In genomic region chr16:29729116-29729521, GRCh38 we compare ENCODE assay signal across 8 cellular contexts. TPM values are rescaled to one million over a fixed set of nuclear protein-coding genes. Genes with fewer than 3 reads are reported as not detected.
DNase-seq lines count a peak whose midpoint lies in the region; ATAC-seq and TF ChIP-seq lines count a peak whose summit lies in the region.

No MANE protein-coding gene starts in this region.

- H3K27me3 Mint-ChIP-seq in CD8-positive, alpha-beta T cell (ENCODE audit: low read depth) = no peaks in the 10 kb centered on the region

- H3K27me3 ChIP-seq in CD8-positive, alpha-beta T cell (ENCODE audit: insufficient read depth, low read length) = no peaks in the 10 kb centered on the region

- no peak overlapping the region for H3K27ac Mint-ChIP-seq in CD8-positive, alpha-beta T cell

- POLR2A ChIA-PET in CD8-positive, alpha-beta T cell (lab: Charles Lee) = interaction anchor here (0.9 to 1.6 kb wide), 5 partner anchors 10 to 61 kb away, joined by 3 to 5 read pairs (median 5); partner anchors contain the start of gene KIF22

- peak; percentile 24 for TF ChIP-seq CTCF in CD8-positive, alpha-beta T cell (IDR thresholded peaks at IDR 0.05)
- TF ChIP-seq CTCF in retinal pigment epithelial cell (conservative IDR thresholded peaks at IDR 0.05; ENCODE audit: low read depth, low read length) = peak; percentile 80

- intact Hi-C loops in CD8-positive, alpha-beta T cell (cut with DNase I, micrococcal nuclease) = loop anchor here in 1 of 2 experiments (10.0 kb wide), 1 partner anchor 84 kb away; no protein-coding TSS in a partner anchor

- ATAC-seq in CD8-positive, alpha-beta T cell = no peak

- CTCF ChIA-PET in CD8-positive, alpha-beta T cell (lab: Charles Lee) = interaction anchor here (0.7 to 4.9 kb wide), 17 partner anchors 9 to 183 kb away, joined by 3 to 27 read pairs (median 5); partner anchors contain the start of gene KIF22

- H3K36me3 Mint-ChIP-seq in CD8-positive, alpha-beta T cell = no peaks in the 10 kb centered on the region

- H3K4me1 ChIP-seq in CD8-positive, alpha-beta T cell (ENCODE audit: insufficient read depth, low read length) = peaks cover 11% of the 10 kb centered on the region

- H3K4me3 Mint-ChIP-seq in CD8-positive, alpha-beta T cell = no peak overlapping the region

- peaks cover 23% of the 10 kb centered on the region for H3K4me1 Mint-ChIP-seq in CD8-positive, alpha-beta T cell (ENCODE audit: low read depth)

- DNase-seq in CD8-positive, alpha-beta T cell = no peak
- DNase-seq in HPDE6-E6E7 (ENCODE audit: extremely low spot score) (peak; percentile 42), SHP77 (lab: John Stamatoyannopoulos, UW) (peak; percentile 30 to 59), foreskin melanocyte (peak; percentile 49), retinal pigment epithelial cell (ENCODE audit: low read depth) (no peak), NCI-H1436 (lab: John Stamatoyannopoulos, UW) (no peak), activated gamma-delta T cell treated with Interleukin-2 at 50 U/mL for 16 hours (no peak)
- no peak for DNase-seq in activated naive CD4-positive, alpha-beta T cell treated with Interleukin-2 at 50 U/mL for 16 hours

- no peak overlapping the region for H3K4me3 ChIP-seq in CD8-positive, alpha-beta T cell (ENCODE audit: low read depth, low read length)
- peak overlapping the region; percentile 19 for H3K4me3 ChIP-seq in retinal pigment epithelial cell (ENCODE audit: low read length)

- H3K36me3 ChIP-seq in CD8-positive, alpha-beta T cell (ENCODE audit: insufficient read depth, low read length) = no peaks in the 10 kb centered on the region

- no peaks in the 10 kb centered on the region for H3K9me3 ChIP-seq in CD8-positive, alpha-beta T cell (ENCODE audit: low read length)

- no peak overlapping the region for H3K27ac ChIP-seq in CD8-positive, alpha-beta T cell (ENCODE audit: low read depth, low read length)

- H3K9me3 Mint-ChIP-seq in CD8-positive, alpha-beta T cell = no peaks in the 10 kb centered on the region

RNA-seq across cellular contexts. Expression of gene C16orf54, which starts 16.7 kb away (rescaled TPM):
- 100 to 1,000 TPM; 129 to 132 TPM for total RNA-seq in CD8-positive, alpha-beta T cell

RNA-seq across cellular contexts. Expression of gene ZG16, which starts 48.9 kb away (rescaled TPM):
- not detected for total RNA-seq in CD8-positive, alpha-beta T cell

RNA-seq across cellular contexts. Expression of gene QPRT, which starts 50.1 kb away (rescaled TPM):
- under 1 TPM in 1 of 2 experiments, not detected in 1; 0.76 TPM for total RNA-seq in CD8-positive, alpha-beta T cell

Comparison
In these comparisons a context has a peak if more than half of its experiments do, and no peak if none do; other contexts are left out.
1. DNase-seq: peak in HPDE6-E6E7 (single experiment), SHP77 (2 of 2) and foreskin melanocyte (single experiment); none in CD8-positive, alpha-beta T cell (0 of 7), retinal pigment epithelial cell (single experiment), NCI-H1436 (single experiment), activated naive CD4-positive, alpha-beta T cell treated with Interleukin-2 at 50 U/mL for 16 hours (single experiment) and activated gamma-delta T cell treated with Interleukin-2 at 50 U/mL for 16 hours (single experiment).